In genomic region chr3:15756505-15756904, GRCh38 we compare ENCODE assay signal across 17 cellular contexts. TPM values are rescaled to one million over a fixed set of nuclear protein-coding genes. Genes with fewer than 3 reads are reported as not detected.
DNase-seq lines count a peak whose midpoint lies in the region; ATAC-seq and TF ChIP-seq lines count a peak whose summit lies in the region.
"Had no signal": no experiment of that assay in that cellular context is flagged by ENCODE, and none has a peak within 500 bp of the region (broad histone marks: within the 10 kb centered on the region; RNA-seq: fewer than 3 reads in every experiment).

No MANE protein-coding gene starts in this region.

- H3K79me2 ChIP-seq in osteoblast (ENCODE audit: insufficient read depth, low read length), result peaks cover 80% of the 10 kb centered on the region

- H3K36me3 ChIP-seq in HUES48 (ENCODE audit: control insufficient read depth, insufficient read depth, low read length) (peaks cover 5% of the 10 kb centered on the region), iPS-15b (ENCODE audit: control insufficient read depth, insufficient read depth, low read length) (no peaks in the 10 kb centered on the region), osteoblast (ENCODE audit: insufficient read depth, low read length) (peaks cover 12% of the 10 kb centered on the region)

- peak overlapping the region; percentile 74 for H3K27ac ChIP-seq in HUES48 (ENCODE audit: low read depth, low read length)
- H3K27ac ChIP-seq in VCaP, result peak overlapping the region; percentile 67
- no peak overlapping the region for H3K27ac ChIP-seq in osteoblast (ENCODE audit: low read depth, low read length)
- H3K27ac ChIP-seq: C4-2B, KMS-11 had no signal

- H3K4me2 ChIP-seq in osteoblast (ENCODE audit: insufficient read depth, low read length), result no peak overlapping the region
- H3K4me2 ChIP-seq: KMS-11, SK-N-SH had no signal

- H3K4me3 Mint-ChIP-seq in T-helper 2 cell treated with Interferon-gamma antibody and Interleukin-4, amounts not matched to agents 5 μg/mL and 100 μg/mL, for 36 hours, result no peak overlapping the region

- H4K20me1 ChIP-seq in osteoblast (ENCODE audit: insufficient read depth, low read length), result no peaks in the 10 kb centered on the region

- TF ChIP-seq CTCF in VCaP (conservative IDR thresholded peaks at IDR 0.05), result no peak
- TF ChIP-seq CTCF in osteoblast (IDR thresholded peaks at IDR 0.05; ENCODE audit: extremely low read depth, low read depth, low read length), result no peak

- H3K4me1 ChIP-seq in HUES48 (ENCODE audit: control insufficient read depth, insufficient read depth, low read length), result peaks cover 60% of the 10 kb centered on the region
- peaks cover 42% of the 10 kb centered on the region for H3K4me1 ChIP-seq in iPS-15b (ENCODE audit: control insufficient read depth, insufficient read depth, low read length)
- H3K4me1 ChIP-seq in osteoblast (ENCODE audit: insufficient read depth, low read length), result peaks cover 19% of the 10 kb centered on the region

- DNase-seq in osteoblast (ENCODE audit: insufficient read length, low spot score, missing footprints), result peak; percentile 25
- DNase-seq in H4 (ENCODE audit: low spot score), result no peak
- no peak for DNase-seq in T-helper 2 cell treated with Interferon-gamma antibody and Interleukin-4, amounts not matched to agents 5 μg/mL and 100 μg/mL, for 36 hours (ENCODE audit: low spot score)
- DNase-seq in stimulated activated CD4-positive, alpha-beta T cell treated with anti-CD3 and anti-CD28 coated beads, Interleukin-2, amount 100 ng/mL, for 48 hours, result no peak
- DNase-seq: GF-D8, NCI-H1048, NCI-H510A treated with DMSO at 0.1 percent for 48 hours, NCI-H82, Right ventricle myocardium superior, SK-N-SH had no signal

- H3K4me3 ChIP-seq in HUES48 (ENCODE audit: low read depth, low read length) (peak overlapping the region; percentile 50), iPS-15b (ENCODE audit: low read depth, low read length) (peak overlapping the region; percentile 14), osteoblast (ENCODE audit: insufficient read depth, low read length) (no peak overlapping the region)

- no peaks in the 10 kb centered on the region for H3K27me3 Mint-ChIP-seq in T-helper 2 cell treated with Interferon-gamma antibody and Interleukin-4, amounts not matched to agents 5 μg/mL and 100 μg/mL, for 36 hours (ENCODE audit: low read depth)

- H3K9me3 Mint-ChIP-seq in T-helper 2 cell treated with Interferon-gamma antibody and Interleukin-4, amounts not matched to agents 5 μg/mL and 100 μg/mL, for 36 hours, result no peaks in the 10 kb centered on the region

- no peak overlapping the region for H2AFZ ChIP-seq in osteoblast (ENCODE audit: low read length)

- peak overlapping the region; percentile 53 for H3K9ac ChIP-seq in HUES48 (ENCODE audit: low read depth, low read length)
- H3K9ac ChIP-seq in iPS-15b (ENCODE audit: low read depth, low read length), result peak overlapping the region; percentile 14
- H3K9ac ChIP-seq: KMS-11, SK-N-SH had no signal

- peaks cover 42% of the 10 kb centered on the region for H3K4me1 Mint-ChIP-seq in T-helper 2 cell treated with Interferon-gamma antibody and Interleukin-4, amounts not matched to agents 5 μg/mL and 100 μg/mL, for 36 hours (ENCODE audit: low read depth)

- H3K36me3 Mint-ChIP-seq in T-helper 2 cell treated with Interferon-gamma antibody and Interleukin-4, amounts not matched to agents 5 μg/mL and 100 μg/mL, for 36 hours (ENCODE audit: low read depth), result peaks cover 65% of the 10 kb centered on the region

- no peak for ATAC-seq in GM18873 (IDR thresholded peaks at IDR 0.05; ENCODE audit: low FRiP score, unreplicated experiment)
- ATAC-seq: HCT116 had no signal

- H3K9me3 ChIP-seq in HUES48 (ENCODE audit: control insufficient read depth, insufficient read depth, low read length) (no peaks in the 10 kb centered on the region), iPS-15b (ENCODE audit: control insufficient read depth, insufficient read depth, low read length) (no peaks in the 10 kb centered on the region), osteoblast (ENCODE audit: low read depth, low read length) (no peaks in the 10 kb centered on the region)
- H3K9me3 ChIP-seq: SK-N-SH had no signal

- H3K27me3 ChIP-seq in HUES48 (ENCODE audit: control insufficient read depth, insufficient read depth, low read length), result no peaks in the 10 kb centered on the region
- H3K27me3 ChIP-seq in iPS-15b (ENCODE audit: control insufficient read depth, insufficient read depth, low read length), result no peaks in the 10 kb centered on the region
- H3K27me3 ChIP-seq in osteoblast (ENCODE audit: insufficient read depth, low read length), result no peaks in the 10 kb centered on the region

- H3K27ac Mint-ChIP-seq in T-helper 2 cell treated with Interferon-gamma antibody and Interleukin-4, amounts not matched to agents 5 μg/mL and 100 μg/mL, for 36 hours, result no peak overlapping the region

RNA-seq across cellular contexts. Expression of gene ANKRD28, which starts 41.3 kb away (rescaled TPM):
- 215 and 223 TPM in 2 replicates for total RNA-seq in osteoblast
- 42.5 and 49.9 TPM in 2 replicates for total RNA-seq in H4 (2014; rRNA removed; shearing (Covaris generic))
